In the genomic region with DNA sequence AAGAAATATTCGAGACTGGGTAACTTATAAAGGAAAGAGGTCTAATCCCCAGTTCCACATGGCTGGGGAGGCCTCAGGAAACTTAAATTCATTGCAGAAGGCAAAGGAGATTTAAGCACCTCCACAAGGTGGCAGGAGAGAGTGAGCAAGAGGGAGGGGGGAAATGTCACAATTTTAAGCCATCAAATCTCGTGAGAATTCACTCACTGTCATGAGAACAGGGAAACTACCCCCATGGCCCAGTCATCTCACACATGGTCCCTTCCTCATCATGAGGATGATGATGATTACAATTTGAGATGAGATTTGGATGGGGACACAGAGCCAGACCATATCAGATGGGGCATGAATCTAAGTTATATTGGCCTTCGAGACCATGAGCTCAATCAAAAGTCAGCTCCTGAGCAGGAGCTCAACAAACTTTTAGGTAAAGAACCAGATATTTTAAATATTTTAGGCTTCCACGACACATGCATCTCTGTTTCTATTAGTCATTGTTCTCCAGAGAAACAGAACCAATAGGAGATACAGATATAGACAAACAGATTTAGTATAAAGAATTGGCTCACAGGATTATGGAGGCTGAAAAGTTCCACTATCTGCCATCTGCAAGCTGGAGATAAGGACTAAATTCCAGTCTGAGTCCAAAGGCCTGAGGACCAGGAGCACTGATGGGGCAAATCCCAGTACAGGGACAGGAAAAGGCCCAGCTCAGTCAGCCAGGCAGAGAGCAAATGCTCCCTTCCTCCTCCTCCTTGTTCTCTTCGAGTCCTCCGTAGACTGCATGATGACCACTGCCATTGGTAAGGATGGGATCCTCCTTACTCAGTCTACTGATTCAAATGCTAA, we compare ENCODE assay signal across 8 cellular contexts. TPM values are rescaled to one million over a fixed set of nuclear protein-coding genes. Genes with fewer than 3 reads are reported as not detected.
DNase-seq lines count a peak whose midpoint lies in the region; ATAC-seq and TF ChIP-seq lines count a peak whose summit lies in the region.

No MANE protein-coding gene starts in this region.

- intact Hi-C loops in activated naive CD4-positive, alpha-beta T cell treated with anti-CD3 and anti-CD28 coated beads for 36 hours (cut with micrococcal nuclease) = loop anchor here (1.0 kb wide), 3 partner anchors 24 to 78 kb away; a partner anchor contains a TSS
- intact Hi-C loops in left lung (cut with DNase I) = no loop called here

- TF ChIP-seq CTCF in left lung (IDR thresholded peaks at IDR 0.05) = peak; percentile 32 to 37
- TF ChIP-seq CTCF in type B pancreatic cell (conservative IDR thresholded peaks at IDR 0.05) = peak; percentile 61

- no peak overlapping the region for H3K4me3 ChIP-seq in left lung

- peak; percentile 42 for ATAC-seq in left lung
- no peak for ATAC-seq in GM18505 (IDR thresholded peaks at IDR 0.05; ENCODE audit: unreplicated experiment)

- H3K36me3 ChIP-seq in left lung = peaks cover 0 to 21% of the 10 kb centered on the region in 2 donors

- peaks cover 4% of the 10 kb centered on the region for H3K36me3 Mint-ChIP-seq in activated naive CD4-positive, alpha-beta T cell treated with anti-CD3 and anti-CD28 coated beads for 36 hours (ENCODE audit: low read depth)
- peaks cover 9% of the 10 kb centered on the region for H3K36me3 Mint-ChIP-seq in type B pancreatic cell

- TF ChIP-seq POLR2A in GM18505 (IDR thresholded peaks at IDR 0.05; ENCODE audit: borderline replicate concordance, extremely low read depth, insufficient read depth, insufficient read length) = no peak

- peaks cover 43% of the 10 kb centered on the region for H3K4me1 Mint-ChIP-seq in activated naive CD4-positive, alpha-beta T cell treated with anti-CD3 and anti-CD28 coated beads for 36 hours (ENCODE audit: low read depth)
- peaks cover 10% of the 10 kb centered on the region for H3K4me1 Mint-ChIP-seq in type B pancreatic cell (ENCODE audit: unreplicated experiment)

- H3K4me3 Mint-ChIP-seq in activated naive CD4-positive, alpha-beta T cell treated with anti-CD3 and anti-CD28 coated beads for 36 hours = no peak overlapping the region
- no peak overlapping the region for H3K4me3 Mint-ChIP-seq in type B pancreatic cell

- no peaks in the 10 kb centered on the region for H3K27me3 Mint-ChIP-seq in activated naive CD4-positive, alpha-beta T cell treated with anti-CD3 and anti-CD28 coated beads for 36 hours (ENCODE audit: low read depth)
- no peaks in the 10 kb centered on the region for H3K27me3 Mint-ChIP-seq in type B pancreatic cell

- no peaks in the 10 kb centered on the region for H3K9me3 ChIP-seq in left lung

- no peaks in the 10 kb centered on the region for H3K27me3 ChIP-seq in left lung

- CTCF ChIA-PET in activated naive CD4-positive, alpha-beta T cell treated with anti-CD3 and anti-CD28 coated beads for 36 hours (lab: Charles Lee) = interaction anchor here (0.6 to 4.6 kb wide), 16 partner anchors 8 to 239 kb away, joined by 3 to 30 read pairs (median 3); no protein-coding TSS in a partner anchor

- peak overlapping the region; percentile 59 for H3K27ac Mint-ChIP-seq in activated naive CD4-positive, alpha-beta T cell treated with anti-CD3 and anti-CD28 coated beads for 36 hours
- no peak overlapping the region for H3K27ac Mint-ChIP-seq in type B pancreatic cell

- H3K4me1 ChIP-seq in left lung = peaks cover 0 to 18% of the 10 kb centered on the region in 2 donors

- peak; percentile 68 for DNase-seq in activated CD8-positive, alpha-beta memory T cell treated with anti-CD3 and anti-CD28 coated beads for 24 hours
- DNase-seq in activated CD8-positive, alpha-beta memory T cell treated with anti-CD3 and anti-CD28 coated beads, Interleukin-2, amount 50 U/mL, for 48 hours = no peak
- DNase-seq in NOMO-1 treated with DMSO at 0.1 percent for 48 hours (lab: John Stamatoyannopoulos, UW; ENCODE audit: unreplicated experiment) = peak; percentile 45
- DNase-seq in activated naive CD4-positive, alpha-beta T cell treated with anti-CD3 and anti-CD28 coated beads for 36 hours = peak; percentile 80
- DNase-seq in left lung = no peak
- DNase-seq in type B pancreatic cell (ENCODE audit: extremely low spot score, unreplicated experiment) = no peak
- DNase-seq in OCI-M2 (lab: John Stamatoyannopoulos, UW; ENCODE audit: unreplicated experiment) = no peak

- H3K9me3 Mint-ChIP-seq in activated naive CD4-positive, alpha-beta T cell treated with anti-CD3 and anti-CD28 coated beads for 36 hours = no peaks in the 10 kb centered on the region
- no peaks in the 10 kb centered on the region for H3K9me3 Mint-ChIP-seq in type B pancreatic cell

- H3K27ac ChIP-seq in left lung = no peak overlapping the region

RNA-seq across cellular contexts. Expression of a gene that starts 24.9 kb away (rescaled TPM):
- 10 to 100 TPM; 39.5 to 49.2 TPM for total RNA-seq in activated naive CD4-positive, alpha-beta T cell treated with anti-CD3 and anti-CD28 coated beads for 36 hours
- total RNA-seq in left lung (10 to 100 TPM; 74.9 to 77.0 TPM), type B pancreatic cell (ENCODE audit: low replicate concordance) (24.2 and 37.5 TPM in 2 replicates)

Comparison
In these comparisons a context has a peak if more than half of its experiments do, and no peak if none do; other contexts are left out.
1. DNase-seq: peak in activated CD8-positive, alpha-beta memory T cell treated with anti-CD3 and anti-CD28 coated beads for 24 hours (single experiment), NOMO-1 treated with DMSO at 0.1 percent for 48 hours (single experiment) and activated naive CD4-positive, alpha-beta T cell treated with anti-CD3 and anti-CD28 coated beads for 36 hours (single experiment); none in activated CD8-positive, alpha-beta memory T cell treated with anti-CD3 and anti-CD28 coated beads, Interleukin-2, amount 50 U/mL, for 48 hours (single experiment), left lung (0 of 2), type B pancreatic cell (single experiment) and OCI-M2 (single experiment).